Comparison of ENCODE assay signal across 8 cellular contexts in the genomic region with DNA sequence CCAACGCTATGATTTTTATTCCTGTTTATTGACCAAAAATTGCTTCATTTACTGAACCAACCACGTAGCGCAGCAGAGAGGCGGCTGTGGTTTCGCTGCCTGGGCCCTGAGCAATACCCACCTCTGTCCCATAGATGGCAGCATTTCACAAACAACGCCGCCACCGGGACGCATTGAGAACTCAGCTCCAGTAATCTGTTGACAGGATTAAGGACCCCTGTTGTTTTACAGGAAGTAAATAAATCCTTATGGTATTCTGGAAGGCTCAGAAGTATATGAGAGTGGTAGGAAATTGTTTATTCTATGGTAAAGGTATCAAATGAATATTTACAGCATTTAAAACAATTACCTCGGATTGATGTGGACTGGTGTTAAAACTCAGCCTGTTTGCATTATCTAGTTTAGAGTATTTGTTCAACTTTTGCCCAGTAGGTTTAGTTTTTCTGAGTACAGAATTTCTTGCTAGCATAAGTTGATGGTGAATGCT.
A peak's percentile ranks its signal among the peaks of the same experiment; 100 is the strongest.
DNase-seq lines count a peak whose midpoint lies in the region; ATAC-seq, FAIRE-seq and TF ChIP-seq lines count a peak whose summit lies in the region.

No MANE protein-coding gene starts in this region.

- peak; percentile 81 for TF ChIP-seq CTCF in bronchial epithelial cell (IDR thresholded peaks at IDR 0.05; ENCODE audit: insufficient read depth, low read length, severe bottlenecking)
- TF ChIP-seq CTCF in kidney (IDR thresholded peaks at IDR 0.05; ENCODE audit: borderline replicate concordance, extremely low read depth, insufficient read depth) = peak; percentile 87

- intact Hi-C loops in kidney (cut with DNase I) = no loop called here

- no peaks in the 10 kb centered on the region for H3K4me1 ChIP-seq in kidney (ENCODE audit: control insufficient read depth in 1 of 2, insufficient read depth in 1 of 2, low read depth in 1 of 2, low read length in 2 of 2)

- H3K36me3 ChIP-seq in bronchial epithelial cell (ENCODE audit: control insufficient read depth, insufficient read depth, low read length) = no peaks in the 10 kb centered on the region
- no peaks in the 10 kb centered on the region for H3K36me3 ChIP-seq in kidney (ENCODE audit: control insufficient read depth in 1 of 2, insufficient read depth in 2 of 2, low read length in 2 of 2)

- H3K9ac ChIP-seq in kidney (ENCODE audit: low read length in 2 of 2) = no peak overlapping the region

- DNase-seq in AG08396 (ENCODE audit: low spot score) (peak; percentile 81), NCI-H2107 (lab: John Stamatoyannopoulos, UW) (peak; percentile 51), UCSD-AML1 (lab: John Stamatoyannopoulos, UW; ENCODE audit: unreplicated experiment) (peak; percentile 51), bronchial epithelial cell (ENCODE audit: low read depth) (peak; percentile 39), kidney (peak; percentile 72)
- peak; percentile 60 to 64 for DNase-seq in stimulated activated CD4-positive, alpha-beta T cell treated with anti-CD3 and anti-CD28 coated beads, Interleukin-2, amount 100 ng/mL, for 24 hours

- ATAC-seq in GM18867 (IDR thresholded peaks at IDR 0.05; ENCODE audit: unreplicated experiment) (peak; percentile 98), HG03060 (IDR thresholded peaks at IDR 0.05; ENCODE audit: low read depth, unreplicated experiment) (peak; percentile 61)

- no peak overlapping the region for H3K27ac ChIP-seq in kidney (ENCODE audit: low read depth in 2 of 2, low read length in 2 of 2)

- peak; percentile 73 for FAIRE-seq in bronchial epithelial cell (lab: Jason Lieb, UNC)
- no peak for FAIRE-seq in kidney (lab: Jason Lieb, UNC)

- no peaks in the 10 kb centered on the region for H3K27me3 ChIP-seq in bronchial epithelial cell (ENCODE audit: control insufficient read depth, insufficient read depth, low read length)

- H3K9me3 ChIP-seq in kidney (ENCODE audit: control insufficient read depth in 1 of 2, low read length in 2 of 2) = no peaks in the 10 kb centered on the region

- H3K4me3 ChIP-seq in bronchial epithelial cell (ENCODE audit: low read depth, low read length) (no peak overlapping the region), kidney (ENCODE audit: low read length in 2 of 2) (no peak overlapping the region)
